In genomic region chr13:112756081-112756480, GRCh38 we compare ENCODE assay signal across 23 cellular contexts.
"Had no signal": no experiment of that assay in that cellular context is flagged by ENCODE, and none has a peak within 500 bp of the region (broad histone marks: within the 10 kb centered on the region; RNA-seq: fewer than 3 reads in every experiment).

No MANE protein-coding gene starts in this region.

- H3K4me3 ChIP-seq: neural progenitor cell, ovary, psoas muscle, thyroid gland had no signal

- H2AFZ ChIP-seq: neural progenitor cell had no signal

- H3K27ac ChIP-seq: ovary, psoas muscle, thyroid gland had no signal

- DNase-seq: activated CD4-positive, alpha-beta T cell treated with anti-CD3 and anti-CD28 coated beads, Interleukin-2, amount 10 ng/mL, durations not matched to agents 24 days and 14 days; activated CD4-positive, CD25-positive, alpha-beta regulatory T cell; activated CD8-positive, alpha-beta T cell treated with anti-CD3 and anti-CD28 coated beads for 36 hours; activated naive CD4-positive, alpha-beta T cell treated with Interleukin-2 at 50 U/mL for 16 hours; activated naive CD8-positive, alpha-beta T cell treated with anti-CD3 and anti-CD28 coated beads, Interleukin-2, amount 10 ng/mL, durations not matched to agents 7 days and 5 days; activated T-cell treated with anti-CD3 and anti-CD28 coated beads, Interleukin-2, amount 50 U/mL, for 24 hours; cortex of kidney; effector memory CD4-positive, alpha-beta T cell; hippocampal formation; mammary epithelial cell; naive thymus-derived CD4-positive, alpha-beta T cell; ovary; right cardiac atrium; small intestine; stimulated activated CD4-positive, alpha-beta T cell treated with anti-CD3 and anti-CD28 coated beads, Interleukin-15, amount 100 ng/mL, for 24 hours; stimulated activated CD4-positive, alpha-beta T cell treated with anti-CD3 and anti-CD28 coated beads, Interleukin-4, amount 100 ng/mL, for 1 hour; stimulated activated naive CD8-positive, alpha-beta T cell treated with anti-CD3 and anti-CD28 coated beads, Interleukin-15, amount 100 ng/mL, for 72 hours; T-helper 1 cell; T-helper 9 cell; thyroid gland had no signal

- H3K4me1 ChIP-seq: psoas muscle had no signal

- H3K9ac ChIP-seq: neural progenitor cell had no signal

- FAIRE-seq: small intestine, urothelium cell line had no signal

- H3K36me3 ChIP-seq: neural progenitor cell, ovary, thyroid gland had no signal

- H3K27me3 ChIP-seq: neural progenitor cell, ovary, thyroid gland had no signal

- H3K9me3 ChIP-seq: ovary, psoas muscle, thyroid gland had no signal
